21 cellular contexts compared by ENCODE assay signal in genomic region chr1:244301595-244302130, GRCh38.
DNase-seq lines count a peak whose midpoint lies in the region; ATAC-seq and TF ChIP-seq lines count a peak whose summit lies in the region.
"Had no signal": no experiment of that assay in that cellular context is flagged by ENCODE, and none has a peak within 500 bp of the region (broad histone marks: within the 10 kb centered on the region; RNA-seq: fewer than 3 reads in every experiment).

No MANE protein-coding gene starts in this region.

- H3K9me3 ChIP-seq in mammary epithelial cell (replicated peaks; ENCODE audit: insufficient read depth, low read length), result no peaks in the 10 kb centered on the region
- H3K9me3 ChIP-seq in colonic mucosa, result no peaks in the 10 kb centered on the region
- H3K9me3 ChIP-seq in tibial artery, result no peaks in the 10 kb centered on the region
- H3K9me3 ChIP-seq: prostate gland had no signal

- no peak overlapping the region for H2BK120ac ChIP-seq in mesendoderm (ENCODE audit: low read depth, low read length)

- H3K4me2 ChIP-seq in mammary epithelial cell (ENCODE audit: insufficient read depth, low read depth, low read length) (no peak overlapping the region), mesendoderm (ENCODE audit: low read length) (no peak overlapping the region)
- H3K4me2 ChIP-seq: neural progenitor cell had no signal

- no peak overlapping the region for H4K8ac ChIP-seq in mesendoderm (ENCODE audit: low read depth, low read length)

- H3K27me3 ChIP-seq in mammary epithelial cell (ENCODE audit: insufficient read depth, low read length) (no peaks in the 10 kb centered on the region), colonic mucosa (no peaks in the 10 kb centered on the region), mesendoderm (ENCODE audit: insufficient read depth, low read length, poor library complexity) (no peaks in the 10 kb centered on the region), tibial artery (no peaks in the 10 kb centered on the region)
- H3K27me3 ChIP-seq: neural progenitor cell had no signal

- H3K27me3 Mint-ChIP-seq in MCF 10A (ENCODE audit: insufficient read depth, unreplicated experiment), result no peaks in the 10 kb centered on the region

- 100% methylated on average over 5 of the region's 5 CpGs for WGBS in mammary epithelial cell (ENCODE audit: low coverage, missing lambda C conversion rate)
- WGBS in mesendoderm (ENCODE audit: extremely low coverage, insufficient coverage, low lambda C conversion rate), result no CpG with 5 or more reads among the region's 5 CpGs

- POLR2A ChIA-PET in MCF 10A (lab: Yijun Ruan, JAX), result interaction anchor here (1.0 to 1.4 kb wide), 2 partner anchors 12 to 24 kb away, joined by 3 to 4 read pairs; no protein-coding TSS in a partner anchor

- H4K5ac ChIP-seq in mesendoderm (ENCODE audit: low read length), result no peak overlapping the region

- H3K56ac ChIP-seq in mesendoderm (ENCODE audit: low read length), result no peak overlapping the region

- H3K27ac ChIP-seq in mammary epithelial cell (ENCODE audit: insufficient read depth, low read depth, low read length), result no peak overlapping the region
- no peak overlapping the region for H3K27ac ChIP-seq in colonic mucosa
- H3K27ac ChIP-seq in mesendoderm (ENCODE audit: low read depth, low read length), result no peak overlapping the region
- H3K27ac ChIP-seq in tibial artery, result peak overlapping the region in 1 of 2 donors; percentile 36
- H3K27ac ChIP-seq: C4-2B, neural progenitor cell, prostate gland had no signal

- no peaks in the 10 kb centered on the region for H4K20me1 ChIP-seq in mammary epithelial cell (ENCODE audit: insufficient read depth, low read length)

- H3K4me3 Mint-ChIP-seq in MCF 10A (ENCODE audit: unreplicated experiment), result no peak overlapping the region
- H3K4me3 Mint-ChIP-seq: neural progenitor cell had no signal

- no peaks in the 10 kb centered on the region for H3K36me3 Mint-ChIP-seq in MCF 10A (ENCODE audit: insufficient read depth, unreplicated experiment)
- H3K36me3 Mint-ChIP-seq: neural progenitor cell had no signal

- H3K9ac ChIP-seq in mammary epithelial cell (ENCODE audit: insufficient read depth, low read length), result no peak overlapping the region
- H3K9ac ChIP-seq in colonic mucosa (ENCODE audit: low read depth in 2 of 2, low read length in 2 of 2), result no peak overlapping the region
- no peak overlapping the region for H3K9ac ChIP-seq in mesendoderm (ENCODE audit: low read length)
- H3K9ac ChIP-seq: neural progenitor cell had no signal

- CTCF ChIA-PET in MCF 10A (lab: Yijun Ruan, JAX) (interaction anchor here (0.6 to 5.3 kb wide), 9 partner anchors 9 to 1876 kb away, joined by 3 to 119 read pairs (median 3); no protein-coding TSS in a partner anchor), mammary epithelial cell (lab: Charles Lee; ENCODE audit: low non-redundant PET) (no interaction called here)

- no peak overlapping the region for H2AK5ac ChIP-seq in mesendoderm (ENCODE audit: low read length)

- H2AFZ ChIP-seq in mammary epithelial cell (ENCODE audit: low read depth, low read length), result no peak overlapping the region

- no peaks in the 10 kb centered on the region for H3K79me1 ChIP-seq in mesendoderm (ENCODE audit: low read length)

- no peaks in the 10 kb centered on the region for H3K9me3 Mint-ChIP-seq in MCF 10A (ENCODE audit: unreplicated experiment)

- H2BK15ac ChIP-seq in mesendoderm (replicated peaks; ENCODE audit: low read depth), result no peak overlapping the region

- peak overlapping the region; percentile 11 for H3K27ac Mint-ChIP-seq in MCF 10A (ENCODE audit: low read depth, unreplicated experiment)
- H3K27ac Mint-ChIP-seq: neural progenitor cell had no signal

- H3K4ac ChIP-seq in mesendoderm (ENCODE audit: low read depth, low read length), result no peak overlapping the region

- no peaks in the 10 kb centered on the region for H3K79me2 ChIP-seq in mammary epithelial cell (ENCODE audit: insufficient read depth, low read length)
- no peaks in the 10 kb centered on the region for H3K79me2 ChIP-seq in mesendoderm (ENCODE audit: control insufficient read depth, insufficient read depth, low read length)

- intact Hi-C loops in MCF 10A (cut with micrococcal nuclease), result loop anchor here (5.0 kb wide), 1 partner anchor 71 kb away; no protein-coding TSS in a partner anchor
- intact Hi-C loops in mammary epithelial cell (cut with micrococcal nuclease), result loop anchor here (2.0 kb wide), 1 partner anchor 113 kb away; no protein-coding TSS in a partner anchor
- intact Hi-C loops in colonic mucosa (cut with DNase I), result no loop called here
- intact Hi-C loops in tibial artery (cut with DNase I; ENCODE audit: low total_unique reads), result no loop called here

- H3K4me1 ChIP-seq in mammary epithelial cell (ENCODE audit: insufficient read depth, low read length) (peaks cover 15% of the 10 kb centered on the region), colonic mucosa (no peaks in the 10 kb centered on the region), mesendoderm (ENCODE audit: control insufficient read depth, low read depth, low read length) (peaks cover 1% of the 10 kb centered on the region), tibial artery (peaks cover 0 to 27% (median 11%) of the 10 kb centered on the region in 4 donors)
- H3K4me1 ChIP-seq: neural progenitor cell, prostate gland had no signal

- TF ChIP-seq CTCF in MCF 10A (IDR thresholded peaks at IDR 0.05; ENCODE audit: unreplicated experiment) (no peak), mammary epithelial cell (conservative IDR thresholded peaks at IDR 0.05 in 1 of 2, IDR thresholded peaks at IDR 0.05 in 1 of 2; ENCODE audit: extremely low read depth in 1 of 2, insufficient read depth in 1 of 2, low read depth in 1 of 2, low read length in 2 of 2) (no peak), colonic mucosa (IDR thresholded peaks at IDR 0.05) (no peak), tibial artery (IDR thresholded peaks at IDR 0.05) (no peak)

- no peak overlapping the region for H3K18ac ChIP-seq in mesendoderm (ENCODE audit: low read length)

- BruUV-seq in MCF 10A (replicated peaks; lab: Mats Ljungman, UMichigan), result no TSS peak
- BruUV-seq in mammary epithelial cell (replicated peaks; lab: Mats Ljungman, UMichigan), result no TSS peak

- in situ Hi-C loops in mammary epithelial cell (cut with MboI; ENCODE audit: low sequenced_read_pairs in 2 of 2), result no loop called here

- no peaks in the 10 kb centered on the region for H3K36me3 ChIP-seq in mammary epithelial cell (ENCODE audit: insufficient read depth, low read length)
- H3K36me3 ChIP-seq in colonic mucosa, result no peaks in the 10 kb centered on the region
- no peaks in the 10 kb centered on the region for H3K36me3 ChIP-seq in mesendoderm (ENCODE audit: control insufficient read depth, insufficient read depth, low read length)
- no peaks in the 10 kb centered on the region for H3K36me3 ChIP-seq in tibial artery
- H3K36me3 ChIP-seq: neural progenitor cell, prostate gland had no signal

- H3K4me1 Mint-ChIP-seq in MCF 10A (ENCODE audit: insufficient read depth, unreplicated experiment), result peaks cover 40% of the 10 kb centered on the region

- no peak overlapping the region for H2BK5ac ChIP-seq in mesendoderm (ENCODE audit: low read length)

- dilution Hi-C loops in mammary epithelial cell (cut with HindIII; ENCODE audit: low sequenced_read_pairs), result no loop called here

- DNase-seq in MCF 10A (ENCODE audit: unreplicated experiment) (no peak), mammary epithelial cell (no peak), colonic mucosa (peak; percentile 41), mesendoderm (peak; percentile 41), GM19240 (ENCODE audit: insufficient read length, low spot score) (no peak), tibial artery (no peak), AG08395 (ENCODE audit: low spot score) (no peak)
- DNase-seq: activated CD4-positive, alpha-beta T cell treated with anti-CD3 and anti-CD28 coated beads, Interleukin-2, amount 50 U/mL, for 48 hours; activated effector memory CD4-positive, alpha-beta T cell treated with anti-CD3 and anti-CD28 coated beads, Interleukin-2, amount 50 U/mL, for 16 hours; DMS153; glutamatergic neuron; NCI-H1694; NCI-H2171; NCI-H524 treated with DMSO at 0.1 percent for 48 hours; stimulated activated CD4-positive, alpha-beta T cell treated with anti-CD3 and anti-CD28 coated beads, Interleukin-1b, Interleukin-23, amount 100 ng/mL, for 48 hours had no signal

- H3K4me3 ChIP-seq in mammary epithelial cell (replicated peaks in 1 of 3; ENCODE audit: insufficient read depth in 1 of 3, low read depth in 2 of 3, low read length in 3 of 3), result no peak overlapping the region
- no peak overlapping the region for H3K4me3 ChIP-seq in colonic mucosa
- no peak overlapping the region for H3K4me3 ChIP-seq in mesendoderm (ENCODE audit: low read length)
- no peak overlapping the region for H3K4me3 ChIP-seq in tibial artery
- H3K4me3 ChIP-seq: coronary artery, neural progenitor cell, prostate gland had no signal

- no peak for ATAC-seq in HG03097 (IDR thresholded peaks at IDR 0.05; ENCODE audit: low FRiP score, unreplicated experiment)
- ATAC-seq: HCT116 had no signal

- no peak overlapping the region for H3K23ac ChIP-seq in mesendoderm (ENCODE audit: low read length)

Comparison
In these comparisons a context has a peak if more than half of its experiments do, and no peak if none do; other contexts are left out.
1. DNase-seq: peak in colonic mucosa (single experiment) and mesendoderm (single experiment); none in MCF 10A (single experiment), mammary epithelial cell (single experiment), GM19240 (single experiment), tibial artery (0 of 2) and AG08395 (single experiment).
2. intact Hi-C loops: an anchor here in MCF 10A (5.0 kb wide) and mammary epithelial cell (2.0 kb wide); none called in colonic mucosa and tibial artery.